ENCODE assay signal across 1 cellular context in the genomic region with DNA sequence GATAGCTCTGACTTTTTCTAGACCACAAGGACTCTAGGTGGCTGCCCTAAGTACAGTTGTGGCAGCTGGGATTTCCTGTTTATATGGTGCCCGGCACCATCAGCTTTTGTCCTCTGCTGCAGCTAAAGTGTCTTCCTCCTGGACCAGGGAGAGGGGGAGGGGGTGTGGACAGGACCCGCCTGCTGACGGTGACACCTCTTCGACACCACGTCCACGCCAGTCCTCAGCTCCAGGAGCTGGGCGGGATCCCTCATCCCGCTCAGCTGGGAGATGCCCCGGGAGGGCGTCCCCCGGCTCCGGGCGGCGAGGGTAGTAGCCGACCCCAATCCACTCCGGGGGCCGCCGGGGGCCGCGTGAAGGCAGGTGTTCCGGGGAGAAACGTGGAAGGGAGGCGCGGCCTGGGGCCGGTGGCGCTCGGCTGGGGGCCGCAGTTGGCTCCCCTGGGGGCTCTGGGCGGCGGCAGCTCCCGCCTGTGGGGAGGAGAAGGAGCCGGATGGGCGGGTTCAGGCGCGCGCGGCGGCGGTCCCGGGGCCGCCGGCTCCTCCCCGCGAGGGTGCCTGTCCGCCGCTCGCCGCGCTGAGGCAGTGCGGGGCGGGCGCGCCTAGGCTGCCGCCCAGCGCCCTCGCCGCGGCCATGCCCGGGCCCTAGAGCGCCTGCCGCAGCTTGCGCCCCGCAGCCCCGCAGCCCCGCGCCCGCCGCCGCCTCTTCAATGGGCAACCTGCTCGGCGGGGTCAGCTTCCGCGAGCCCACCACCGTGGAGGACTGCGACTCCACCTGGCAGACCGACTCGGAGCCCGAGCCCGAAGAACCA.
A peak's percentile ranks its signal among the peaks of the same experiment; 100 is the strongest.
TF ChIP-seq lines count a peak whose summit lies in the region.

A gene (plus strand): TSS at position 584 of the 811 bp plus-strand sequence. CDS start 126 bp downstream, at position 710.

TF ChIP-seq in H1, 55 proteins besides CTCF, POLR2A, EP300 and RAD21:
- TF ChIP-seq TAF1 (IDR thresholded peaks at IDR 0.05; ENCODE audit: low read depth, low read length) (peak; percentile 51; the same call in 1 of the 2 replicates), CREB1 (IDR thresholded peaks at IDR 0.05) (no peak), SP4 (IDR thresholded peaks at IDR 0.05; ENCODE audit: low read length) (no peak), PHF8 (conservative IDR thresholded peaks at IDR 0.05; ENCODE audit: low read depth, low read length) (peak; percentile 66), GTF2F1 (IDR thresholded peaks at IDR 0.05; ENCODE audit: borderline replicate concordance, low read depth, low read length) (no peak), CEBPB (IDR thresholded peaks at IDR 0.05; ENCODE audit: low read depth, low read length) (no peak), JUN (IDR thresholded peaks at IDR 0.05; ENCODE audit: low read depth, low read length) (no peak), HDAC2 (IDR thresholded peaks at IDR 0.05; ENCODE audit: borderline replicate concordance in 1 of 2, low read depth in 2 of 2, low read length in 2 of 2) (no peak), GABPA (IDR thresholded peaks at IDR 0.05; ENCODE audit: borderline replicate concordance, insufficient read depth, low read length) (no peak), KDM4A (IDR thresholded peaks at IDR 0.05; ENCODE audit: low read depth, low read length, severe bottlenecking) (peak; percentile 79), BCL11A (IDR thresholded peaks at IDR 0.05; ENCODE audit: low read depth in 2 of 2, low read length in 2 of 2) (no peak), SIRT6 (IDR thresholded peaks at IDR 0.05; ENCODE audit: low read length) (no peak), YY1 (IDR thresholded peaks at IDR 0.05; ENCODE audit: low read depth, low read length) (peak; percentile 14; the same call in 1 of the 2 replicates), POLR2AphosphoS5 (IDR thresholded peaks at IDR 0.05; ENCODE audit: low read depth, low read length) (no peak)
- TF ChIP-seq, protein P1, sequence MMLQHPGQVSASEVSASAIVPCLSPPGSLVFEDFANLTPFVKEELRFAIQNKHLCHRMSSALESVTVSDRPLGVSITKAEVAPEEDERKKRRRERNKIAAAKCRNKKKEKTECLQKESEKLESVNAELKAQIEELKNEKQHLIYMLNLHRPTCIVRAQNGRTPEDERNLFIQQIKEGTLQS (IDR thresholded peaks at IDR 0.05; ENCODE audit: insufficient read depth, low read depth, low read length) = no peak
- TF ChIP-seq, protein P2, sequence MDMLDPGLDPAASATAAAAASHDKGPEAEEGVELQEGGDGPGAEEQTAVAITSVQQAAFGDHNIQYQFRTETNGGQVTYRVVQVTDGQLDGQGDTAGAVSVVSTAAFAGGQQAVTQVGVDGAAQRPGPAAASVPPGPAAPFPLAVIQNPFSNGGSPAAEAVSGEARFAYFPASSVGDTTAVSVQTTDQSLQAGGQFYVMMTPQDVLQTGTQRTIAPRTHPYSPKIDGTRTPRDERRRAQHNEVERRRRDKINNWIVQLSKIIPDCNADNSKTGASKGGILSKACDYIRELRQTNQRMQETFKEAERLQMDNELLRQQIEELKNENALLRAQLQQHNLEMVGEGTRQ (IDR thresholded peaks at IDR 0.05; ENCODE audit: low read length) = no peak
TF ChIP-seq in H1: peak in this region for 4.
